ENCODE assay signal across 16 cellular contexts in the genomic region with DNA sequence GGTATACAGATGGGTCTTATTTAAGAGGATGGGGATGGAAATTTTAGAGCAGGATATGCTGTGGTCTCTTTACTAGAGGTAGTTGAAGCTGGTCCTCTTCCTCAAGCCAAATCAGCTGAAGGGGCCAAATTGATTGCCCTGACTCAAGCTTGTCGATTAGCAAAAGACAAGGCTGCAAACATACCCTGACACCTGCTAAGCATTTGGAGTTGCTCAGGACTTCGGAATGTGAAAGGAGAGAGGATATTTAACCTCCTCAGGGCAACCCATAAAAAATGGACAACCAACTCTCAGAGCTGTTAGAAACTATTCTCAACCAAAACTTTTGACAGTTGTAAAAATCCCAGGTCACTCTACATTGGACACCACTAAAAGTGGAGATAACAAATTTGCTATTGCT. TPM values are rescaled to one million over a fixed set of nuclear protein-coding genes. Genes with fewer than 3 reads are reported as not detected.
"Had no signal": no experiment of that assay in that cellular context is flagged by ENCODE, and none has a peak within 500 bp of the region (broad histone marks: within the 10 kb centered on the region; RNA-seq: fewer than 3 reads in every experiment).

No MANE protein-coding gene starts in this region.

- DNase-seq: effector CD4-positive, alpha-beta T cell; heart right ventricle; hypothalamus; kidney; mucosa of descending colon; naive thymus-derived CD8-positive, alpha-beta T cell; nucleus accumbens; ovary; right cardiac atrium; stimulated activated CD4-positive, alpha-beta T cell treated with anti-CD3 and anti-CD28 coated beads, Interleukin-2, amount 100 ng/mL, for 48 hours; stimulated activated naive CD4-positive, alpha-beta T cell treated with Interleukin-2 at 50 U/mL for 16 hours had no signal

- ATAC-seq: esophagus mucosa; heart right ventricle; mucosa of descending colon; naive thymus-derived CD8-positive, alpha-beta T cell; right cardiac atrium had no signal

RNA-seq across cellular contexts. Expression of a gene that starts 15.6 kb away (rescaled TPM):
- total RNA-seq: dermis microvascular lymphatic vessel endothelial cell, esophagus mucosa, fibroblast of lung, lung microvascular endothelial cell, smooth muscle cell had no signal

RNA-seq across cellular contexts. Expression of a gene that starts 31.0 kb away (rescaled TPM):
- total RNA-seq: dermis microvascular lymphatic vessel endothelial cell, lung microvascular endothelial cell had no signal
